ENCODE assay signal across 8 cellular contexts in the genomic region with DNA sequence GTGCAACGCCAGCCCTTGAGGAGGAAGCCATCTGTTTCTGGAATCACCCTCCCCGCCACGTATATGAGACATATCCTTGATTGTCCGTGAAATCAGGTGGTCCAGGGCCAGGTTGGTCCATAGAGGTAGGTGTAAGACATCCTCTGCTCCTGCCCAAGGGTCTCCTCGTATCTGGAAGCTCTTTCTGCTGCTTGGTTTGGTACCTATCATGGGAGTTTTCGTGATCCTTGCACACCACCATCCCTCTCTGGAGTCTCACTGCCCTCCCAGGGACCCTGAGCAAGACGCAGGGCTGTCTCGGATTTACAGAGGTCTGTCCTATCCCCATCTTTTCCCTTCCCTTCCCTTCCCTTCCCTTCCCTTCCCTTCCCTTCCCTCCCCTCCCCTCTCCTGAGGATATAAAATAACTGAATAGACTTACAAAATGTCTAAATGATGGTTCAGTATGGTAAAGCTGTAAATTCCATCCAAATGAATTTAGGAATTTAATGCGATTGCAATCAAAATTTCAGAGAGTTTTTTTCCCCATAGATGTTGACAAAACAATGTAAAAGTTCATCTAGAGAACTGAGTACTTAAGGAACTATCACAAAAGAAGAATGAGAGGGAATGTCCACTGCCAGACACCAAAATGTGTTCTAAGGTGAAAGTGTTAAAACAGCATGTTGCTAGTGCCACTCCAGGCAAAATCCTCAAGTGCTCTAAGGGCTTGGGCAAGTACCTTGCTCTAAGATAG. TPM values are rescaled to one million over a fixed set of nuclear protein-coding genes. Genes with fewer than 3 reads are reported as not detected.
DNase-seq lines count a peak whose midpoint lies in the region; ATAC-seq, FAIRE-seq and TF ChIP-seq lines count a peak whose summit lies in the region.

No MANE protein-coding gene starts in this region.

- H3K4me2 ChIP-seq in keratinocyte (ENCODE audit: control insufficient read depth, extremely low read depth, insufficient read depth, low read depth, low read length), result peak overlapping the region; percentile 89

- H3K4me3 ChIP-seq in keratinocyte (ENCODE audit: control insufficient read depth in 2 of 3, extremely low read depth in 1 of 3, insufficient read depth in 2 of 3, low read depth in 1 of 3, low read length in 3 of 3), result peak overlapping the region; percentile 56 to 63 (median 62)
- peak overlapping the region; percentile 60 to 78 for H3K4me3 ChIP-seq in tibial artery
- no peak overlapping the region for H3K4me3 ChIP-seq in ovary

- no peak for TF ChIP-seq EP300 in ovary (IDR thresholded peaks at IDR 0.05)

- peaks cover 6% of the 10 kb centered on the region for H3K27me3 ChIP-seq in keratinocyte (ENCODE audit: control insufficient read depth, extremely low read depth, insufficient read depth, low read length)
- no peaks in the 10 kb centered on the region for H3K27me3 ChIP-seq in tibial artery
- H3K27me3 ChIP-seq in ovary, result no peaks in the 10 kb centered on the region

- no peaks in the 10 kb centered on the region for H3K27me3 Mint-ChIP-seq in activated T-cell treated with anti-CD3 and anti-CD28 coated beads, Interleukin-2, amount 50 U/mL, for 72 hours (ENCODE audit: low read depth)
- H3K27me3 Mint-ChIP-seq in activated T-helper 1 cell treated with anti-CD3 and anti-CD28 coated beads, Interleukin-12 subunit alpha, Interleukin-12 subunit beta, Interleukin-2, Interleukin-4 antibody, amounts not matched to agents 30 ng/mL and 10 ng/mL and 1 ng/mL, durations not matched to agents 14 hours and 24 hours and 36 hours (ENCODE audit: insufficient read depth), result peaks cover 6% of the 10 kb centered on the region

- H2AFZ ChIP-seq in keratinocyte (ENCODE audit: control insufficient read depth, low read length), result peak overlapping the region; percentile 73

- dilution Hi-C loops in keratinocyte (cut with MboI; ENCODE audit: extremely low pct_ligation_motif_present, low sequenced_read_pairs), result loop anchor here (25.0 kb wide), 1 partner anchor 109 kb away; a partner anchor contains a TSS

- H3K9me3 ChIP-seq in keratinocyte (ENCODE audit: control insufficient read depth, low read depth, low read length) (no peaks in the 10 kb centered on the region), tibial artery (no peaks in the 10 kb centered on the region), ovary (no peaks in the 10 kb centered on the region)

- TF ChIP-seq CTCF in keratinocyte (optimal IDR thresholded peaks at IDR 0.05 in 1 of 3, IDR thresholded peaks at IDR 0.05 in 1 of 3, conservative IDR thresholded peaks at IDR 0.05 in 1 of 3; ENCODE audit: extremely low read depth in 1 of 3, insufficient read depth in 2 of 3, low read length in 3 of 3), result no peak
- TF ChIP-seq CTCF in tibial artery (IDR thresholded peaks at IDR 0.05), result no peak
- TF ChIP-seq CTCF in ovary (IDR thresholded peaks at IDR 0.05), result no peak

- H3K27ac ChIP-seq in keratinocyte (ENCODE audit: control insufficient read depth, insufficient read depth, low read length) (no peak overlapping the region), tibial artery (peak overlapping the region; percentile 76 to 87), ovary (no peak overlapping the region)

- peak overlapping the region; percentile 45 for H3K27ac Mint-ChIP-seq in activated T-cell treated with anti-CD3 and anti-CD28 coated beads, Interleukin-2, amount 50 U/mL, for 72 hours
- H3K27ac Mint-ChIP-seq in activated T-helper 1 cell treated with anti-CD3 and anti-CD28 coated beads, Interleukin-12 subunit alpha, Interleukin-12 subunit beta, Interleukin-2, Interleukin-4 antibody, amounts not matched to agents 30 ng/mL and 10 ng/mL and 1 ng/mL, durations not matched to agents 14 hours and 24 hours and 36 hours, result peak overlapping the region; percentile 75

- peaks cover 11% of the 10 kb centered on the region for H3K4me1 Mint-ChIP-seq in activated T-cell treated with anti-CD3 and anti-CD28 coated beads, Interleukin-2, amount 50 U/mL, for 72 hours (ENCODE audit: low read depth)
- H3K4me1 Mint-ChIP-seq in activated T-helper 1 cell treated with anti-CD3 and anti-CD28 coated beads, Interleukin-12 subunit alpha, Interleukin-12 subunit beta, Interleukin-2, Interleukin-4 antibody, amounts not matched to agents 30 ng/mL and 10 ng/mL and 1 ng/mL, durations not matched to agents 14 hours and 24 hours and 36 hours (ENCODE audit: low read depth), result peaks cover 11% of the 10 kb centered on the region

- no peaks in the 10 kb centered on the region for H3K9me1 ChIP-seq in keratinocyte (ENCODE audit: control insufficient read depth, extremely low read depth, insufficient read depth, low read length)

- H3K9ac ChIP-seq in keratinocyte (ENCODE audit: control insufficient read depth, extremely low read depth, insufficient read depth, low read length), result no peak overlapping the region

- ATAC-seq in activated T-cell treated with anti-CD3 and anti-CD28 coated beads, Interleukin-2, amount 50 U/mL, for 72 hours (replicated peaks in 1 of 2), result no peak
- ATAC-seq in HG02938 (IDR thresholded peaks at IDR 0.05; ENCODE audit: unreplicated experiment), result no peak
- no peak for ATAC-seq in HG03095 (IDR thresholded peaks at IDR 0.05; ENCODE audit: unreplicated experiment)

- H3K4me1 ChIP-seq in keratinocyte (ENCODE audit: control insufficient read depth, extremely low read depth, insufficient read depth, low read length) (peaks cover 5% of the 10 kb centered on the region), tibial artery (peaks cover 0 to 36% (median 10%) of the 10 kb centered on the region in 4 donors), ovary (ENCODE audit: insufficient read depth) (no peaks in the 10 kb centered on the region)

- H3K36me3 ChIP-seq in keratinocyte (ENCODE audit: control insufficient read depth in 2 of 2, extremely low read depth in 1 of 2, insufficient read depth in 2 of 2, low read length in 2 of 2), result no peaks in the 10 kb centered on the region
- H3K36me3 ChIP-seq in tibial artery, result no peaks in the 10 kb centered on the region
- H3K36me3 ChIP-seq in ovary, result no peaks in the 10 kb centered on the region

- no peaks in the 10 kb centered on the region for H4K20me1 ChIP-seq in keratinocyte (ENCODE audit: control insufficient read depth, extremely low read depth, insufficient read depth, low read length)

- FAIRE-seq in keratinocyte (lab: Jason Lieb, UNC), result no peak

- H3K9me3 Mint-ChIP-seq in activated T-cell treated with anti-CD3 and anti-CD28 coated beads, Interleukin-2, amount 50 U/mL, for 72 hours, result peaks cover 2% of the 10 kb centered on the region in 2 donors
- H3K9me3 Mint-ChIP-seq in activated T-helper 1 cell treated with anti-CD3 and anti-CD28 coated beads, Interleukin-12 subunit alpha, Interleukin-12 subunit beta, Interleukin-2, Interleukin-4 antibody, amounts not matched to agents 30 ng/mL and 10 ng/mL and 1 ng/mL, durations not matched to agents 14 hours and 24 hours and 36 hours, result no peaks in the 10 kb centered on the region

- H3K4me3 Mint-ChIP-seq in activated T-cell treated with anti-CD3 and anti-CD28 coated beads, Interleukin-2, amount 50 U/mL, for 72 hours, result peak overlapping the region; percentile 89 to 92
- peak overlapping the region; percentile 87 for H3K4me3 Mint-ChIP-seq in activated T-helper 1 cell treated with anti-CD3 and anti-CD28 coated beads, Interleukin-12 subunit alpha, Interleukin-12 subunit beta, Interleukin-2, Interleukin-4 antibody, amounts not matched to agents 30 ng/mL and 10 ng/mL and 1 ng/mL, durations not matched to agents 14 hours and 24 hours and 36 hours

- H3K36me3 Mint-ChIP-seq in activated T-cell treated with anti-CD3 and anti-CD28 coated beads, Interleukin-2, amount 50 U/mL, for 72 hours (ENCODE audit: insufficient read depth in 2 of 2), result peaks cover 0 to 4% of the 10 kb centered on the region in 2 donors
- no peaks in the 10 kb centered on the region for H3K36me3 Mint-ChIP-seq in activated T-helper 1 cell treated with anti-CD3 and anti-CD28 coated beads, Interleukin-12 subunit alpha, Interleukin-12 subunit beta, Interleukin-2, Interleukin-4 antibody, amounts not matched to agents 30 ng/mL and 10 ng/mL and 1 ng/mL, durations not matched to agents 14 hours and 24 hours and 36 hours (ENCODE audit: low read depth)

- no peak for DNase-seq in activated T-cell treated with anti-CD3 and anti-CD28 coated beads, Interleukin-2, amount 50 U/mL, for 72 hours
- no peak for DNase-seq in activated T-cell treated with anti-CD3 and anti-CD28 coated beads, Interleukin-2, amount 50 U/mL, for 48 hours
- DNase-seq in activated T-helper 1 cell treated with anti-CD3 and anti-CD28 coated beads, Interleukin-12 subunit alpha, Interleukin-12 subunit beta, Interleukin-2, Interleukin-4 antibody, amounts not matched to agents 30 ng/mL and 10 ng/mL and 1 ng/mL, durations not matched to agents 14 hours and 24 hours and 36 hours (ENCODE audit: low spot score), result no peak
- no peak for DNase-seq in keratinocyte (ENCODE audit: low read depth, low spot score)
- no peak for DNase-seq in tibial artery
- DNase-seq in ovary, result no peak

- intact Hi-C loops in activated T-helper 1 cell treated with anti-CD3 and anti-CD28 coated beads, Interleukin-12 subunit alpha, Interleukin-12 subunit beta, Interleukin-2, Interleukin-4 antibody, amounts not matched to agents 30 ng/mL and 10 ng/mL and 1 ng/mL, durations not matched to agents 14 hours and 24 hours and 36 hours (cut with micrococcal nuclease), result loop anchor here (2.0 to 10.0 kb wide), 5 partner anchors 148 to 622 kb away; a partner anchor contains a TSS
- intact Hi-C loops in tibial artery (cut with DNase I; ENCODE audit: low total_unique reads) (loop anchor here (5.0 to 10.0 kb wide), 2 partner anchors 174 to 332 kb away; no protein-coding TSS in a partner anchor), ovary (cut with DNase I) (loop anchor here (2.0 to 10.0 kb wide), 6 partner anchors 112 to 336 kb away; a partner anchor contains a TSS)

- no peak for TF ChIP-seq POLR2A in ovary (IDR thresholded peaks at IDR 0.05)

- H3K79me2 ChIP-seq in keratinocyte (ENCODE audit: control insufficient read depth, insufficient read depth, low read length), result no peaks in the 10 kb centered on the region

- 16 to 19% (median 18%) methylated on average over 9 of the region's 9 CpGs for WGBS in ovary, 3 donors

RNA-seq across cellular contexts. Expression of a gene that starts 2.0 kb away (rescaled TPM):
- 1 to 10 TPM in 1 of 2 donors, under 1 TPM in 1; 0.42 to 1.3 TPM for total RNA-seq in activated T-cell treated with anti-CD3 and anti-CD28 coated beads, Interleukin-2, amount 50 U/mL, for 72 hours
- 0.83 TPM in 1 of 2 replicates, not detected in the other for total RNA-seq in activated T-helper 1 cell treated with anti-CD3 and anti-CD28 coated beads, Interleukin-12 subunit alpha, Interleukin-12 subunit beta, Interleukin-2, Interleukin-4 antibody, amounts not matched to agents 30 ng/mL and 10 ng/mL and 1 ng/mL, durations not matched to agents 14 hours and 24 hours and 36 hours
- polyA plus RNA-seq in keratinocyte (not detected in 3 replicates), ovary (under 1 TPM in 1 of 2 donors, not detected in 1; 0.17 TPM)
- polyA plus RNA-seq in keratinocyte (2011; ENCODE audit: low read depth), result not detected
- not detected in 2 replicates for polyA plus RNA-seq in keratinocyte (2011; cell fraction: cytosol; rRNA removed)
- polyA plus RNA-seq in keratinocyte (2011; cell fraction: nucleus; rRNA removed), result not detected in 2 replicates
- polyA plus RNA-seq in keratinocyte (2012; ENCODE audit: low replicate concordance), result not detected in 2 replicates
- not detected in 3 replicates for polyA minus RNA-seq in keratinocyte
- not detected for polyA minus RNA-seq in keratinocyte (2011; cell fraction: cytosol; rRNA and poly(A)+ RNA removed)
- not detected in 2 replicates for polyA minus RNA-seq in keratinocyte (2011; cell fraction: nucleus; rRNA and poly(A)+ RNA removed)
- total RNA-seq in ovary, result not detected

RNA-seq across cellular contexts. Expression of a gene that starts 11.7 kb away (rescaled TPM):
- total RNA-seq in activated T-cell treated with anti-CD3 and anti-CD28 coated beads, Interleukin-2, amount 50 U/mL, for 72 hours, result not detected
- total RNA-seq in activated T-helper 1 cell treated with anti-CD3 and anti-CD28 coated beads, Interleukin-12 subunit alpha, Interleukin-12 subunit beta, Interleukin-2, Interleukin-4 antibody, amounts not matched to agents 30 ng/mL and 10 ng/mL and 1 ng/mL, durations not matched to agents 14 hours and 24 hours and 36 hours, result not detected in 2 replicates
- polyA plus RNA-seq in keratinocyte (not detected in 3 replicates), ovary (not detected)
- polyA plus RNA-seq in keratinocyte (2011; ENCODE audit: low read depth), result not detected
- polyA plus RNA-seq in keratinocyte (2011; cell fraction: cytosol; rRNA removed), result not detected in 2 replicates
- not detected in 2 replicates for polyA plus RNA-seq in keratinocyte (2011; cell fraction: nucleus; rRNA removed)
- polyA plus RNA-seq in keratinocyte (2012; ENCODE audit: low replicate concordance), result not detected in 2 replicates
- not detected in 3 replicates for polyA minus RNA-seq in keratinocyte
- not detected for polyA minus RNA-seq in keratinocyte (2011; cell fraction: cytosol; rRNA and poly(A)+ RNA removed)
- not detected in 2 replicates for polyA minus RNA-seq in keratinocyte (2011; cell fraction: nucleus; rRNA and poly(A)+ RNA removed)
- total RNA-seq in ovary, result not detected

RNA-seq across cellular contexts. Expression of a gene that starts 52.5 kb away (rescaled TPM):
- total RNA-seq in activated T-cell treated with anti-CD3 and anti-CD28 coated beads, Interleukin-2, amount 50 U/mL, for 72 hours, result under 1 TPM; 0.10 to 0.14 TPM
- total RNA-seq in activated T-helper 1 cell treated with anti-CD3 and anti-CD28 coated beads, Interleukin-12 subunit alpha, Interleukin-12 subunit beta, Interleukin-2, Interleukin-4 antibody, amounts not matched to agents 30 ng/mL and 10 ng/mL and 1 ng/mL, durations not matched to agents 14 hours and 24 hours and 36 hours, result 0.12 and 0.13 TPM in 2 replicates
- polyA plus RNA-seq in keratinocyte (not detected in 3 replicates), ovary (not detected)
- polyA plus RNA-seq in keratinocyte (2011; ENCODE audit: low read depth), result not detected
- not detected in 2 replicates for polyA plus RNA-seq in keratinocyte (2011; cell fraction: cytosol; rRNA removed)
- polyA plus RNA-seq in keratinocyte (2011; cell fraction: nucleus; rRNA removed), result not detected in 2 replicates
- not detected in 2 replicates for polyA plus RNA-seq in keratinocyte (2012; ENCODE audit: low replicate concordance)
- not detected in 3 replicates for polyA minus RNA-seq in keratinocyte
- polyA minus RNA-seq in keratinocyte (2011; cell fraction: cytosol; rRNA and poly(A)+ RNA removed), result not detected
- polyA minus RNA-seq in keratinocyte (2011; cell fraction: nucleus; rRNA and poly(A)+ RNA removed), result not detected in 2 replicates
- total RNA-seq in ovary, result 1 to 10 TPM in 1 of 7 donors, under 1 TPM in 4, not detected in 2; 0.13 to 2.2 (median 0.48) TPM

Comparison
In these comparisons a context has a peak if more than half of its experiments do, and no peak if none do; other contexts are left out.
1. H3K27ac ChIP-seq: peak in tibial artery (2 of 2); none in keratinocyte (single experiment) and ovary (0 of 2).